3 cellular contexts compared by ENCODE assay signal in genomic region chr1:196438324-196438723, GRCh38.
A peak's percentile ranks its signal among the peaks of the same experiment; 100 is the strongest.
TF ChIP-seq lines count a peak whose summit lies in the region.

No MANE protein-coding gene starts in this region.

TF ChIP-seq in A549, 52 proteins besides CTCF, POLR2A, EP300 and RAD21:
- TF ChIP-seq JUNB (IDR thresholded peaks at IDR 0.05) (peak; percentile 68), NPAS2 (CRISPR knock-in tag; IDR thresholded peaks at IDR 0.05; ENCODE audit: borderline replicate concordance) (no peak), PHF8 (IDR thresholded peaks at IDR 0.05; ENCODE audit: borderline replicate concordance, low read depth) (no peak), HOXB5 (CRISPR knock-in tag; IDR thresholded peaks at IDR 0.05) (peak; percentile 79; the same call in 1 of the 2 replicates), HOXB13 (CRISPR knock-in tag; IDR thresholded peaks at IDR 0.05; ENCODE audit: low read depth) (no peak), CBX2 (IDR thresholded peaks at IDR 0.05; ENCODE audit: borderline replicate concordance, low read depth) (no peak), HEYL (CRISPR knock-in tag; IDR thresholded peaks at IDR 0.05) (no peak), CEBPB (IDR thresholded peaks at IDR 0.05) (peak; percentile 67 to 74; a peak in 3 of 4 replicates), ATOH8 (CRISPR knock-in tag; IDR thresholded peaks at IDR 0.05; ENCODE audit: low read depth) (no peak), FOSB (CRISPR knock-in tag; IDR thresholded peaks at IDR 0.05) (no peak), BCL3 (IDR thresholded peaks at IDR 0.05) (peak; percentile 68; the same call in 1 of the 3 replicates), ZC3H11A (IDR thresholded peaks at IDR 0.05) (no peak), GATA3 (IDR thresholded peaks at IDR 0.05; ENCODE audit: borderline replicate concordance) (peak; percentile 84), SMC3 (IDR thresholded peaks at IDR 0.05) (peak; percentile 26; the same call in 2 of the 3 replicates), HDAC2 (IDR thresholded peaks at IDR 0.05) (no peak), EHF (CRISPR knock-in tag; IDR thresholded peaks at IDR 0.05) (no peak), HES2 (IDR thresholded peaks at IDR 0.05) (peak; percentile 31; the same call in 1 of the 2 replicates), SREBF2 (IDR thresholded peaks at IDR 0.05) (no peak), MYC (IDR thresholded peaks at IDR 0.05; ENCODE audit: borderline replicate concordance, low read length) (no peak), JUN (IDR thresholded peaks at IDR 0.05) (peak; percentile 71 to 82)

TF ChIP-seq in endothelial cell of umbilical vein, 7 proteins besides CTCF, POLR2A, EP300 and RAD21:
- TF ChIP-seq EZH2 (IDR thresholded peaks at IDR 0.05; ENCODE audit: borderline replicate concordance, low read depth, low read length, severe bottlenecking) (no peak), MYC (IDR thresholded peaks at IDR 0.05; ENCODE audit: low read depth, low read length) (no peak), MAX (IDR thresholded peaks at IDR 0.05; ENCODE audit: insufficient read depth, insufficient read length) (no peak), JUN (IDR thresholded peaks at IDR 0.05; ENCODE audit: borderline replicate concordance, insufficient read depth, insufficient read length, low read depth) (no peak), GATA2 (IDR thresholded peaks at IDR 0.05; ENCODE audit: insufficient read depth, insufficient read length, low read depth, low read length) (no peak), FOS (IDR thresholded peaks at IDR 0.05; ENCODE audit: borderline replicate concordance, insufficient read depth, low read length) (no peak), POLR2AphosphoS5 (IDR thresholded peaks at IDR 0.05; ENCODE audit: insufficient read depth, low read depth, low read length) (no peak)

TF ChIP-seq in liver, 16 proteins besides CTCF, POLR2A, EP300 and RAD21:
- peak; percentile 94 to 96 for TF ChIP-seq RXRA (IDR thresholded peaks at IDR 0.05)
- TF ChIP-seq MAX (IDR thresholded peaks at IDR 0.05) = peak; percentile 82
- peak; percentile 63 for TF ChIP-seq HNF4G (IDR thresholded peaks at IDR 0.05)
- peak; percentile 85 to 91 for TF ChIP-seq HNF4A (conservative IDR thresholded peaks at IDR 0.05)
- TF ChIP-seq REST (IDR thresholded peaks at IDR 0.05) = peak; percentile 83
- TF ChIP-seq NR2F2 (IDR thresholded peaks at IDR 0.05) = peak; percentile 94
- peak; percentile 95 for TF ChIP-seq FOXA1 (IDR thresholded peaks at IDR 0.05)
- TF ChIP-seq FOXA2 (IDR thresholded peaks at IDR 0.05) = peak; percentile 95
- TF ChIP-seq GABPA (IDR thresholded peaks at IDR 0.05 in 1 of 2, conservative IDR thresholded peaks at IDR 0.05 in 1 of 2) = no peak
- peak; percentile 15 to 88 for TF ChIP-seq EGR1 (IDR thresholded peaks at IDR 0.05; ENCODE audit: low read depth in 2 of 2)
- peak; percentile 87 for TF ChIP-seq ZBTB33 (IDR thresholded peaks at IDR 0.05)
- TF ChIP-seq YY1 (IDR thresholded peaks at IDR 0.05) = peak; percentile 93
- peak; percentile 76 for TF ChIP-seq TAF1 (conservative IDR thresholded peaks at IDR 0.05)
- peak; percentile 77 to 95 for TF ChIP-seq JUND (IDR thresholded peaks at IDR 0.05)
- TF ChIP-seq ATF3 (IDR thresholded peaks at IDR 0.05) = peak; percentile 72
- peak; percentile 95 for TF ChIP-seq SP1 (IDR thresholded peaks at IDR 0.05)
TF ChIP-seq in liver: peak in this region for 15.
